Comparison of ENCODE assay signal across 8 cellular contexts in genomic region chr9:109497193-109498165, GRCh38. TPM values are rescaled to one million over a fixed set of nuclear protein-coding genes. Genes with fewer than 3 reads are reported as not detected.
A peak's percentile ranks its signal among the peaks of the same experiment; 100 is the strongest.
DNase-seq lines count a peak whose midpoint lies in the region; ATAC-seq, FAIRE-seq and TF ChIP-seq lines count a peak whose summit lies in the region.

No MANE protein-coding gene starts in this region.

- no peak overlapping the region for H2AFZ ChIP-seq in K562 (ENCODE audit: low read depth, low read length)

- in situ Hi-C loops in K562 (cut with MboI): no loop called here

- H3K4me3 Mint-ChIP-seq in T-helper 2 cell treated with Interferon-gamma antibody and Interleukin-4, amounts not matched to agents 5 μg/mL and 100 μg/mL, for 36 hours: no peak overlapping the region
- no peak overlapping the region for H3K4me3 Mint-ChIP-seq in stimulated activated naive B cell treated with anti-CD40 and anti-IgM and Interleukin-4, amounts not matched to agents 10 μg/mL and 1 μg/mL and 100 μg/mL, for 72 hours

- H3K27me3 ChIP-seq in K562 (ENCODE audit: control insufficient read depth in 2 of 2, insufficient read depth in 2 of 2, low read length in 2 of 2) (peaks cover 21 to 35% of the 10 kb centered on the region in 2 experiments), liver (ENCODE audit: control insufficient read depth in 4 of 4, insufficient read depth in 4 of 4, low read length in 3 of 4) (no peaks in the 10 kb centered on the region)

- H3K9me3 ChIP-seq in K562 (replicated peaks; ENCODE audit: control insufficient read depth, insufficient read depth, low read depth, low read length): no peaks in the 10 kb centered on the region
- H3K9me3 ChIP-seq in liver (ENCODE audit: control insufficient read depth in 4 of 4, low read length in 3 of 4): no peaks in the 10 kb centered on the region

- peaks cover 3% of the 10 kb centered on the region for H3K9me1 ChIP-seq in K562 (ENCODE audit: control insufficient read depth, insufficient read depth, low read length)

- DNase-seq in 8988T (peak; percentile 65), LoVo (ENCODE audit: low spot score) (peak; percentile 38), K562 (ENCODE audit: extremely low read depth in 1 of 4, low spot score in 3 of 4) (no peak), OCI-M1 (lab: John Stamatoyannopoulos, UW) (no peak)
- DNase-seq in T-helper 2 cell treated with Interferon-gamma antibody and Interleukin-4, amounts not matched to agents 5 μg/mL and 100 μg/mL, for 36 hours (ENCODE audit: low spot score): no peak
- no peak for DNase-seq in stimulated activated naive B cell treated with anti-CD40 and anti-IgM and Interleukin-4, amounts not matched to agents 10 μg/mL and 1 μg/mL and 100 μg/mL, for 72 hours

- intact Hi-C loops in K562 (cut with micrococcal nuclease): no loop called here

- peaks cover 4% of the 10 kb centered on the region for H3K4me1 Mint-ChIP-seq in T-helper 2 cell treated with Interferon-gamma antibody and Interleukin-4, amounts not matched to agents 5 μg/mL and 100 μg/mL, for 36 hours (ENCODE audit: low read depth)
- H3K4me1 Mint-ChIP-seq in stimulated activated naive B cell treated with anti-CD40 and anti-IgM and Interleukin-4, amounts not matched to agents 10 μg/mL and 1 μg/mL and 100 μg/mL, for 72 hours: peaks cover 5 to 7% of the 10 kb centered on the region in 2 donors

- no peak overlapping the region for H3K4me2 ChIP-seq in K562 (ENCODE audit: insufficient read depth, low read length)

- no peaks in the 10 kb centered on the region for H4K20me1 ChIP-seq in K562 (replicated peaks; ENCODE audit: control insufficient read depth, insufficient read depth, low read length)

- no peaks in the 10 kb centered on the region for H3K9me3 Mint-ChIP-seq in T-helper 2 cell treated with Interferon-gamma antibody and Interleukin-4, amounts not matched to agents 5 μg/mL and 100 μg/mL, for 36 hours
- no peaks in the 10 kb centered on the region for H3K9me3 Mint-ChIP-seq in stimulated activated naive B cell treated with anti-CD40 and anti-IgM and Interleukin-4, amounts not matched to agents 10 μg/mL and 1 μg/mL and 100 μg/mL, for 72 hours

- ATAC-seq in K562 (no peak), HG03280 (IDR thresholded peaks at IDR 0.05; ENCODE audit: unreplicated experiment) (no peak)
- no peak for ATAC-seq in stimulated activated naive B cell treated with anti-CD40 and anti-IgM and Interleukin-4, amounts not matched to agents 10 μg/mL and 1 μg/mL and 100 μg/mL, for 72 hours (replicated peaks)

- TF ChIP-seq POLR2A in K562 (conservative IDR thresholded peaks at IDR 0.05): no peak

- no peak for FAIRE-seq in K562 (lab: Jason Lieb, UNC)

- no peak overlapping the region for H3K27ac Mint-ChIP-seq in T-helper 2 cell treated with Interferon-gamma antibody and Interleukin-4, amounts not matched to agents 5 μg/mL and 100 μg/mL, for 36 hours
- no peak overlapping the region for H3K27ac Mint-ChIP-seq in stimulated activated naive B cell treated with anti-CD40 and anti-IgM and Interleukin-4, amounts not matched to agents 10 μg/mL and 1 μg/mL and 100 μg/mL, for 72 hours

- no TSS peak for BruUV-seq in K562 (replicated peaks; lab: Mats Ljungman, UMichigan)

- TF ChIP-seq RAD21 in K562 (CRISPR knock-in tag; conservative IDR thresholded peaks at IDR 0.05 in 1 of 2, IDR thresholded peaks at IDR 0.05 in 1 of 2) (no peak), liver (IDR thresholded peaks at IDR 0.05) (no peak)

- H3K27me3 Mint-ChIP-seq in T-helper 2 cell treated with Interferon-gamma antibody and Interleukin-4, amounts not matched to agents 5 μg/mL and 100 μg/mL, for 36 hours (ENCODE audit: low read depth): peaks cover 72% of the 10 kb centered on the region
- peaks cover 61 to 75% of the 10 kb centered on the region in 2 donors for H3K27me3 Mint-ChIP-seq in stimulated activated naive B cell treated with anti-CD40 and anti-IgM and Interleukin-4, amounts not matched to agents 10 μg/mL and 1 μg/mL and 100 μg/mL, for 72 hours

- TF ChIP-seq CTCF in K562 (IDR thresholded peaks at IDR 0.05 in 2 of 3, conservative IDR thresholded peaks at IDR 0.05 in 1 of 3; ENCODE audit: insufficient read depth in 2 of 3, low read depth in 1 of 3, low read length in 3 of 3) (no peak), liver (IDR thresholded peaks at IDR 0.05; ENCODE audit: low read depth, low read length, missing input control) (no peak)

- no peaks in the 10 kb centered on the region for H3K36me3 ChIP-seq in K562 (ENCODE audit: control insufficient read depth, insufficient read depth, low read length)
- H3K36me3 ChIP-seq in liver (ENCODE audit: control insufficient read depth in 4 of 4, insufficient read depth in 3 of 4, low read depth in 1 of 4, low read length in 3 of 4): no peaks in the 10 kb centered on the region

- H3K27ac ChIP-seq in K562 (ENCODE audit: extremely low read depth, low read depth, low read length) (no peak overlapping the region), liver (ENCODE audit: low read depth in 1 of 2, low read length in 2 of 2) (peak overlapping the region; percentile 74 to 80)

- no peaks in the 10 kb centered on the region for H3K79me2 ChIP-seq in K562 (ENCODE audit: control insufficient read depth, insufficient read depth, low read length)

- POLR2A ChIA-PET in K562 (lab: Yijun Ruan, JAX): interaction anchor here (0.6 kb wide), 1 partner anchor 17 kb away, joined by 3 read pairs; no protein-coding TSS in a partner anchor

- no peak for TF ChIP-seq EP300 in K562 (IDR thresholded peaks at IDR 0.05; ENCODE audit: low read length)

- H3K4me1 ChIP-seq in K562 (replicated peaks in 1 of 2; ENCODE audit: control insufficient read depth in 2 of 2, insufficient read depth in 2 of 2, low read length in 2 of 2) (peaks cover 0 to 6% of the 10 kb centered on the region in 2 experiments; a peak in 2 of 5 replicates), liver (ENCODE audit: control insufficient read depth in 4 of 4, insufficient read depth in 4 of 4, low read length in 3 of 4) (peaks cover 4 to 26% (median 9%) of the 10 kb centered on the region in 4 donors)

- CTCF ChIA-PET in K562 (lab: Yijun Ruan, JAX; ENCODE audit: low intra/inter-chr PET ratio): no interaction called here

- WGBS in K562 (ENCODE audit: insufficient coverage, low coverage, missing lambda C conversion rate): 5% methylated on average over 19 of the region's 85 CpGs
- 5% methylated on average over 85 of the region's 85 CpGs for WGBS in liver

- H3K4me3 ChIP-seq in K562 (no peak overlapping the region), liver (ENCODE audit: low read depth in 1 of 3, low read length in 3 of 3) (peak overlapping the region; percentile 14 to 85 (median 74))

- no peak overlapping the region for H3K9ac ChIP-seq in K562 (ENCODE audit: insufficient read depth in 1 of 2, low read depth in 2 of 2, low read length in 2 of 2)
- H3K9ac ChIP-seq in liver (ENCODE audit: low read depth in 1 of 2, low read length in 2 of 2): peak overlapping the region; percentile 48 to 94

- H3K36me3 Mint-ChIP-seq in T-helper 2 cell treated with Interferon-gamma antibody and Interleukin-4, amounts not matched to agents 5 μg/mL and 100 μg/mL, for 36 hours (ENCODE audit: low read depth): peaks cover 4% of the 10 kb centered on the region
- peaks cover 0 to 4% of the 10 kb centered on the region in 2 donors for H3K36me3 Mint-ChIP-seq in stimulated activated naive B cell treated with anti-CD40 and anti-IgM and Interleukin-4, amounts not matched to agents 10 μg/mL and 1 μg/mL and 100 μg/mL, for 72 hours

TF ChIP-seq in K562, 482 proteins besides CTCF, POLR2A, EP300 and RAD21:
- TF ChIP-seq SRF (CRISPR knock-in tag; IDR thresholded peaks at IDR 0.05): no peak
- TF ChIP-seq CEBPG (CRISPR knock-in tag; IDR thresholded peaks at IDR 0.05): no peak
- TF ChIP-seq CEBPG (tag; conservative IDR thresholded peaks at IDR 0.05 in 1 of 2, IDR thresholded peaks at IDR 0.05 in 1 of 2): no peak
- no peak for TF ChIP-seq MEF2A (IDR thresholded peaks at IDR 0.05; ENCODE audit: control insufficient read depth, low read depth, low read length)
- TF ChIP-seq ZNF143 (CRISPR knock-in tag; IDR thresholded peaks at IDR 0.05): no peak
- peak; percentile 29; the same call in 1 of the 2 replicates for TF ChIP-seq NFIC (IDR thresholded peaks at IDR 0.05)

TF ChIP-seq in liver, 16 proteins besides CTCF, POLR2A, EP300 and RAD21 (continues in another document):
- TF ChIP-seq YY1 (IDR thresholded peaks at IDR 0.05) (peak; percentile 21), HNF4G (IDR thresholded peaks at IDR 0.05) (no peak)

RNA-seq across cellular contexts. Expression of gene PTPN3, which starts 0.6 kb away (rescaled TPM):
- not detected in 2 replicates for total RNA-seq in K562 (2011; cell fraction: chromatin; rRNA removed; ENCODE audit: low replicate concordance)
- total RNA-seq in K562 (2011; cell fraction: nucleolus; rRNA removed): not detected in 2 replicates
- total RNA-seq in K562 (2011; cell fraction: nucleoplasm; rRNA removed): not detected in 2 replicates
- total RNA-seq in K562 (2014; rRNA removed) (not detected in 2 replicates), K562 (2014; rRNA removed; fragmentation: Illumina TruSeq; extraction: Trizol) (not detected in 2 replicates), K562 (2015; rRNA removed; fragmentation: Illumina TruSeq; extraction: Trizol) (not detected in 2 replicates), K562 (2021) (0.02 and 0.20 TPM in 2 replicates), liver (10 to 100 TPM in 1 of 2 donors, 1 to 10 TPM in 1; 6.3 to 30.3 TPM)
- polyA plus RNA-seq in K562 (2011; rRNA removed) (not detected in 2 replicates), K562 (2014; fragmentation: Illumina TruSeq; extraction: Trizol) (not detected in 2 replicates), K562 (2014; fragmentation: Nextera tagmentation; extraction: Ambion mirVana) (not detected), K562 (2014; rRNA removed) (not detected in 2 replicates), liver (10 to 100 TPM; 20.3 to 26.8 TPM)
- polyA plus RNA-seq in K562 (2011; cell fraction: cytosol; rRNA removed): not detected in 2 replicates
- not detected in 2 replicates for polyA plus RNA-seq in K562 (2011; cell fraction: nucleus; rRNA removed)
- 0.01 TPM in 1 of 2 replicates, not detected in the other for polyA plus RNA-seq in K562 (2012)
- polyA minus RNA-seq in K562 (2011; rRNA and poly(A)+ RNA removed): not detected in 2 replicates
- not detected in 2 replicates for polyA minus RNA-seq in K562 (2011; cell fraction: cytosol; rRNA and poly(A)+ RNA removed)
- polyA minus RNA-seq in K562 (2011; cell fraction: nucleus; rRNA and poly(A)+ RNA removed): not detected in 2 replicates

Comparison
In these comparisons a context has a peak if more than half of its experiments do, and no peak if none do; other contexts are left out.
1. DNase-seq: peak in 8988T (single experiment) and LoVo (single experiment); none in K562 (0 of 4), OCI-M1 (single experiment), T-helper 2 cell treated with Interferon-gamma antibody and Interleukin-4, amounts not matched to agents 5 μg/mL and 100 μg/mL, for 36 hours (single experiment) and stimulated activated naive B cell treated with anti-CD40 and anti-IgM and Interleukin-4, amounts not matched to agents 10 μg/mL and 1 μg/mL and 100 μg/mL, for 72 hours (single experiment).
2. H3K9ac ChIP-seq: peak in liver (2 of 2); none in K562 (0 of 2).
3. RNA of gene PTPN3, which starts 0.6 kb away (total RNA-seq): 6.3 to 30.3 TPM in liver; 0.02 to 0.20 TPM in K562; every median in the first group is over 4 times any median in the second.